ENCODE assay signal across 21 cellular contexts in the genomic region with DNA sequence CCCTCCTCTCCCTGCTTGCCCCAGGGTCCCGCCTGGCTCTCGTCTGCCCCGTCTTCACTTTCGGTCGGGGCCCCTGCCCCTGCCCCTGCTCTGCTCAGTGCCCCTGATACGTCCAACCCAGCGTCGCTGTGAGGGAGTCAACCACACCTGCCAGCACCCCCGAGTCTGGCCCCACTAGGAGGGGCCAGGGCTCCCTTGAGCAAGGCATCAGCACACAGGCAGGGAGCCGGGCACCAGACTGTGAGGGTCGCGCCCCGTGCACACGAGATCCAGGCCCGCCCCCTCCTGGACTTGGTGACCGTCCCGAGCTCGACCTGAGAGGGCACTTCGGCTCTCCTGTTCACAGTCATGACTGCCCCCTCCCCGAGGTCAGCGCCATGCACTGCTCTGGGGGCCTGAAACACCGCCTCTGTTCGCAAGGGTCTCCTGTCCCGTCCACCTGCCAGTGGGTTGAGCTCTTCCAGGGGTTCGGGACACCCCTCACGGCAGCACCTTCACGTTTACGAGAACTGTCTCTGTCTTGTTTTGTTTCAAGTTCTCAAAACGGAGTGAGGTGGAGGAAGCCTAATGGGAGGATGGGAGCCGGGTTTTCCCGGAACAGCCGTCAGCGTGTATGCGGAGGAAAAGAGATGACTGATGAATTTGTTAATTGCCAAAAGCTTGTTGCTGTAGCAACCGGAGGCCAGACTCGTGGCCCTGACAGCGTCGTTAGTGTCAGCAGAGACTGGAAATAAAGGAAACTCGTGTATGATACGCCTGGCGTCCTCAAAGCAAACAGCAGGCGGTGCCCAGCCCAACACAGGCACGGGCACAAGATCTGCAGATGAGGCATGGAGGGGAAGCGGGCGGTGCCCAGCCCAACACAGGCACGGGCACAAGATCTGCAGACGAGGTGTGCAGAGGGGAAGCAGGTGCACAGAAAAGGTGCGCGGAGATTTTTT. TPM values are rescaled to one million over a fixed set of nuclear protein-coding genes. Genes with fewer than 3 reads are reported as not detected.
A peak's percentile ranks its signal among the peaks of the same experiment; 100 is the strongest.
DNase-seq lines count a peak whose midpoint lies in the region; ATAC-seq and TF ChIP-seq lines count a peak whose summit lies in the region.
"Had no signal": no experiment of that assay in that cellular context is flagged by ENCODE, and none has a peak within 500 bp of the region (broad histone marks: within the 10 kb centered on the region; RNA-seq: fewer than 3 reads in every experiment).

No MANE protein-coding gene starts in this region.

- no peak overlapping the region for H3K4me3 ChIP-seq in fibroblast of pulmonary artery (replicated peaks; ENCODE audit: low read depth, low read length)
- no peak overlapping the region for H3K4me3 ChIP-seq in effector memory CD4-positive, alpha-beta T cell (ENCODE audit: insufficient read depth, low read depth, low read length, poor library complexity, severe bottlenecking)
- H3K4me3 ChIP-seq: lung, right atrium auricular region, SJSA1 had no signal

- DNase-seq in DMS79 (lab: John Stamatoyannopoulos, UW), result peak; percentile 11
- peak; percentile 75 for DNase-seq in NCI-H748 treated with DMSO at 0.1 percent for 48 hours (lab: John Stamatoyannopoulos, UW)
- peak; percentile 58 for DNase-seq in fibroblast of pulmonary artery (ENCODE audit: low read depth)
- DNase-seq in posterior vena cava (ENCODE audit: low spot score), result peak; percentile 62
- DNase-seq in HFFc6, result no peak
- DNase-seq in activated CD8-positive, alpha-beta memory T cell treated with anti-CD3 and anti-CD28 coated beads, Interleukin-2, amount 10 ng/mL, durations not matched to agents 7 days and 5 days, result no peak
- DNase-seq in effector memory CD4-positive, alpha-beta T cell, result no peak
- DNase-seq in DMS 273 treated with DMSO at 0.1 percent for 48 hours (lab: John Stamatoyannopoulos, UW), result no peak
- DNase-seq: activated CD4-positive, alpha-beta T cell treated with anti-CD3 and anti-CD28 coated beads, Interleukin-2, amount 10 ng/mL, durations not matched to agents 24 days and 14 days; activated T-cell treated with anti-CD3 and anti-CD28 coated beads, Interleukin-2, amount 50 U/mL, for 4 hours; central memory CD4-positive, alpha-beta T cell; foreskin melanocyte; naive thymus-derived CD8-positive, alpha-beta T cell; NCI-H524; stimulated activated CD4-positive, alpha-beta T cell treated with anti-CD3 and anti-CD28 coated beads, Interleukin-2, amount 100 ng/mL, for 24 hours; T1000 had no signal

- H3K4me1 Mint-ChIP-seq in HFFc6 (ENCODE audit: low read depth), result no peaks in the 10 kb centered on the region
- H3K4me1 Mint-ChIP-seq in activated CD8-positive, alpha-beta memory T cell treated with anti-CD3 and anti-CD28 coated beads, Interleukin-2, amount 10 ng/mL, durations not matched to agents 7 days and 5 days, result no peaks in the 10 kb centered on the region
- H3K4me1 Mint-ChIP-seq: activated CD4-positive, alpha-beta T cell treated with anti-CD3 and anti-CD28 coated beads, Interleukin-2, amount 10 ng/mL, durations not matched to agents 24 days and 14 days had no signal

- H3K4me1 ChIP-seq in effector memory CD4-positive, alpha-beta T cell (ENCODE audit: control insufficient read depth, insufficient read depth, low read length, poor library complexity, severe bottlenecking), result no peaks in the 10 kb centered on the region
- H3K4me1 ChIP-seq: right atrium auricular region, SJSA1 had no signal

- H3K9me3 Mint-ChIP-seq in HFFc6, result peaks cover 5% of the 10 kb centered on the region
- peaks cover 1% of the 10 kb centered on the region for H3K9me3 Mint-ChIP-seq in activated CD8-positive, alpha-beta memory T cell treated with anti-CD3 and anti-CD28 coated beads, Interleukin-2, amount 10 ng/mL, durations not matched to agents 7 days and 5 days (ENCODE audit: low read depth)
- H3K9me3 Mint-ChIP-seq: activated CD4-positive, alpha-beta T cell treated with anti-CD3 and anti-CD28 coated beads, Interleukin-2, amount 10 ng/mL, durations not matched to agents 24 days and 14 days had no signal

- H3K36me3 Mint-ChIP-seq in HFFc6 (ENCODE audit: low read depth), result peaks cover 33% of the 10 kb centered on the region
- H3K36me3 Mint-ChIP-seq in activated CD8-positive, alpha-beta memory T cell treated with anti-CD3 and anti-CD28 coated beads, Interleukin-2, amount 10 ng/mL, durations not matched to agents 7 days and 5 days, result peaks cover 46% of the 10 kb centered on the region

- H3K9me3 ChIP-seq in effector memory CD4-positive, alpha-beta T cell (ENCODE audit: control insufficient read depth, low read length), result no peaks in the 10 kb centered on the region
- H3K9me3 ChIP-seq: right atrium auricular region, SJSA1 had no signal

- no peak overlapping the region for H3K4me3 Mint-ChIP-seq in HFFc6
- no peak overlapping the region for H3K4me3 Mint-ChIP-seq in activated CD8-positive, alpha-beta memory T cell treated with anti-CD3 and anti-CD28 coated beads, Interleukin-2, amount 10 ng/mL, durations not matched to agents 7 days and 5 days
- H3K4me3 Mint-ChIP-seq: activated CD4-positive, alpha-beta T cell treated with anti-CD3 and anti-CD28 coated beads, Interleukin-2, amount 10 ng/mL, durations not matched to agents 24 days and 14 days; activated T-cell treated with anti-CD3 and anti-CD28 coated beads, Interleukin-2, amount 50 U/mL, for 4 hours had no signal

- ATAC-seq in activated CD8-positive, alpha-beta memory T cell treated with anti-CD3 and anti-CD28 coated beads, Interleukin-2, amount 10 ng/mL, durations not matched to agents 7 days and 5 days, result no peak
- ATAC-seq: activated T-cell treated with anti-CD3 and anti-CD28 coated beads, Interleukin-2, amount 50 U/mL, for 4 hours; naive thymus-derived CD8-positive, alpha-beta T cell had no signal

- H3K27me3 ChIP-seq in effector memory CD4-positive, alpha-beta T cell (replicated peaks; ENCODE audit: control insufficient read depth, insufficient read depth, low read length, poor library complexity, severe bottlenecking), result no peaks in the 10 kb centered on the region
- H3K27me3 ChIP-seq: right atrium auricular region, SJSA1 had no signal

- no peaks in the 10 kb centered on the region; the same call in 1 of the 2 replicates for H3K27me3 Mint-ChIP-seq in HFFc6 (ENCODE audit: insufficient read depth)
- no peaks in the 10 kb centered on the region for H3K27me3 Mint-ChIP-seq in activated CD8-positive, alpha-beta memory T cell treated with anti-CD3 and anti-CD28 coated beads, Interleukin-2, amount 10 ng/mL, durations not matched to agents 7 days and 5 days
- H3K27me3 Mint-ChIP-seq: activated CD4-positive, alpha-beta T cell treated with anti-CD3 and anti-CD28 coated beads, Interleukin-2, amount 10 ng/mL, durations not matched to agents 24 days and 14 days; naive thymus-derived CD8-positive, alpha-beta T cell had no signal

- TF ChIP-seq CTCF in fibroblast of pulmonary artery (IDR thresholded peaks at IDR 0.05; ENCODE audit: low read length, missing control alignments), result no peak
- no peak for TF ChIP-seq CTCF in HFFc6 (IDR thresholded peaks at IDR 0.05)

- CTCF ChIA-PET in activated CD8-positive, alpha-beta memory T cell treated with anti-CD3 and anti-CD28 coated beads, Interleukin-2, amount 10 ng/mL, durations not matched to agents 7 days and 5 days (lab: Charles Lee), result no interaction called here

- H3K36me3 ChIP-seq in effector memory CD4-positive, alpha-beta T cell (ENCODE audit: control insufficient read depth, insufficient read depth, low read length), result peaks cover 45% of the 10 kb centered on the region

- H3K27ac ChIP-seq in effector memory CD4-positive, alpha-beta T cell (ENCODE audit: insufficient read depth, low read length, poor library complexity, severe bottlenecking), result no peak overlapping the region
- H3K27ac ChIP-seq: right atrium auricular region, SJSA1 had no signal

- intact Hi-C loops in posterior vena cava (cut with DNase I), result no loop called here

- H3K27ac Mint-ChIP-seq in HFFc6, result no peak overlapping the region
- no peak overlapping the region for H3K27ac Mint-ChIP-seq in activated CD8-positive, alpha-beta memory T cell treated with anti-CD3 and anti-CD28 coated beads, Interleukin-2, amount 10 ng/mL, durations not matched to agents 7 days and 5 days
- H3K27ac Mint-ChIP-seq: activated CD4-positive, alpha-beta T cell treated with anti-CD3 and anti-CD28 coated beads, Interleukin-2, amount 10 ng/mL, durations not matched to agents 24 days and 14 days had no signal

RNA-seq across cellular contexts. Expression of a gene that starts 48.2 kb away (rescaled TPM):
- total RNA-seq in posterior vena cava, result under 1 TPM; 0.38 to 0.56 TPM
- total RNA-seq in HFFc6 (2021; fragmentation: NEBNext Ultra II Directional; extraction: Animal tissue kit (Norgen Biotek cat#: 25700)), result not detected
- total RNA-seq in activated CD8-positive, alpha-beta memory T cell treated with anti-CD3 and anti-CD28 coated beads, Interleukin-2, amount 10 ng/mL, durations not matched to agents 7 days and 5 days, result not detected
- total RNA-seq: activated CD4-positive, alpha-beta T cell treated with anti-CD3 and anti-CD28 coated beads, Interleukin-2, amount 10 ng/mL, durations not matched to agents 24 days and 14 days; activated T-cell treated with anti-CD3 and anti-CD28 coated beads, Interleukin-2, amount 50 U/mL, for 4 hours; HT1080; naive thymus-derived CD8-positive, alpha-beta T cell; OCI-LY7; right atrium auricular region; SJSA1 had no signal

Comparison
In these comparisons a context has a peak if more than half of its experiments do, and no peak if none do; other contexts are left out.
1. DNase-seq: peak in DMS79 (single experiment), NCI-H748 treated with DMSO at 0.1 percent for 48 hours (single experiment), fibroblast of pulmonary artery (single experiment) and posterior vena cava (single experiment); none in HFFc6 (single experiment), activated CD8-positive, alpha-beta memory T cell treated with anti-CD3 and anti-CD28 coated beads, Interleukin-2, amount 10 ng/mL, durations not matched to agents 7 days and 5 days (single experiment), effector memory CD4-positive, alpha-beta T cell (0 of 3) and DMS 273 treated with DMSO at 0.1 percent for 48 hours (single experiment).